ENCODE assay signal across 9 cellular contexts in genomic region chr7:85851571-85852193, GRCh38.
DNase-seq lines count a peak whose midpoint lies in the region; ATAC-seq and TF ChIP-seq lines count a peak whose summit lies in the region.
"Had no signal": no experiment of that assay in that cellular context is flagged by ENCODE, and none has a peak within 500 bp of the region (broad histone marks: within the 10 kb centered on the region; RNA-seq: fewer than 3 reads in every experiment).

No MANE protein-coding gene starts in this region.

- POLR2A ChIA-PET in AG04450 (lab: Yijun Ruan, JAX) = no interaction called here

- no peaks in the 10 kb centered on the region for H3K36me3 ChIP-seq in SK-N-MC (ENCODE audit: insufficient read depth, low read length)

- peak; percentile 56 for TF ChIP-seq CTCF in AG04450 (IDR thresholded peaks at IDR 0.05; ENCODE audit: low read depth, low read length)
- peak; percentile 33 for TF ChIP-seq CTCF in glutamatergic neuron (IDR thresholded peaks at IDR 0.05; ENCODE audit: partially characterized antibody, unreplicated experiment)

- no peaks in the 10 kb centered on the region for H3K36me3 Mint-ChIP-seq in glutamatergic neuron (ENCODE audit: unreplicated experiment)
- H3K36me3 Mint-ChIP-seq: activated naive CD8-positive, alpha-beta T cell treated with anti-CD3 and anti-CD28 coated beads, Interleukin-2, amount 10 ng/mL, durations not matched to agents 7 days and 5 days had no signal

- H3K4me3 ChIP-seq in AG04450 (ENCODE audit: low read depth, low read length) = no peak overlapping the region
- H3K4me3 ChIP-seq in SK-N-MC = no peak overlapping the region

- H3K4me3 Mint-ChIP-seq in glutamatergic neuron (ENCODE audit: unreplicated experiment) = no peak overlapping the region
- H3K4me3 Mint-ChIP-seq: activated naive CD8-positive, alpha-beta T cell treated with anti-CD3 and anti-CD28 coated beads, Interleukin-2, amount 10 ng/mL, durations not matched to agents 7 days and 5 days had no signal

- CTCF ChIA-PET in AG04450 (lab: Charles Lee) = interaction anchor here (0.6 to 2.4 kb wide), 10 partner anchors 14 to 1916 kb away, joined by 3 to 56 read pairs (median 8); no protein-coding TSS in a partner anchor

- no peak overlapping the region for H3K9ac ChIP-seq in SK-N-MC (ENCODE audit: insufficient read length)

- no peak overlapping the region for H3K27ac ChIP-seq in AG04450 (ENCODE audit: low read depth, low read length)
- H3K27ac ChIP-seq in SK-N-MC = no peak overlapping the region

- H3K27ac Mint-ChIP-seq in glutamatergic neuron (ENCODE audit: unreplicated experiment) = no peak overlapping the region
- H3K27ac Mint-ChIP-seq: activated naive CD8-positive, alpha-beta T cell treated with anti-CD3 and anti-CD28 coated beads, Interleukin-2, amount 10 ng/mL, durations not matched to agents 7 days and 5 days had no signal

- H3K9me3 ChIP-seq in AG04450 (ENCODE audit: control insufficient read depth, insufficient read depth, low read length) (no peaks in the 10 kb centered on the region), SK-N-MC (ENCODE audit: low read depth, low read length) (no peaks in the 10 kb centered on the region)

- H3K27me3 Mint-ChIP-seq in glutamatergic neuron (ENCODE audit: unreplicated experiment) = no peaks in the 10 kb centered on the region
- H3K27me3 Mint-ChIP-seq: activated naive CD8-positive, alpha-beta T cell treated with anti-CD3 and anti-CD28 coated beads, Interleukin-2, amount 10 ng/mL, durations not matched to agents 7 days and 5 days had no signal

- H3K9me3 Mint-ChIP-seq in glutamatergic neuron (ENCODE audit: unreplicated experiment) = no peaks in the 10 kb centered on the region
- H3K9me3 Mint-ChIP-seq: activated naive CD8-positive, alpha-beta T cell treated with anti-CD3 and anti-CD28 coated beads, Interleukin-2, amount 10 ng/mL, durations not matched to agents 7 days and 5 days had no signal

- DNase-seq in AG04450 (ENCODE audit: low read depth, low spot score) (peak; percentile 29), SK-N-MC (ENCODE audit: low read depth, low spot score) (peak; percentile 20), glutamatergic neuron (no peak), germinal center (ENCODE audit: low spot score) (no peak), NCI-H2227 (lab: John Stamatoyannopoulos, UW; ENCODE audit: unreplicated experiment) (no peak)
- DNase-seq: activated naive CD8-positive, alpha-beta T cell treated with anti-CD3 and anti-CD28 coated beads, Interleukin-2, amount 10 ng/mL, durations not matched to agents 7 days and 5 days had no signal

- H3K27me3 ChIP-seq in AG04450 (ENCODE audit: control insufficient read depth, insufficient read depth, low read length) = no peaks in the 10 kb centered on the region

- H3K4me1 Mint-ChIP-seq in glutamatergic neuron (ENCODE audit: low read depth, unreplicated experiment) = peaks cover 5% of the 10 kb centered on the region
- H3K4me1 Mint-ChIP-seq: activated naive CD8-positive, alpha-beta T cell treated with anti-CD3 and anti-CD28 coated beads, Interleukin-2, amount 10 ng/mL, durations not matched to agents 7 days and 5 days had no signal

- ATAC-seq in HG03159 (IDR thresholded peaks at IDR 0.05; ENCODE audit: unreplicated experiment) (peak; percentile 44), HG03045 (IDR thresholded peaks at IDR 0.05; ENCODE audit: unreplicated experiment) (no peak), HG03378 (IDR thresholded peaks at IDR 0.05; ENCODE audit: unreplicated experiment) (no peak)

Comparison
In these comparisons a context has a peak if more than half of its experiments do, and no peak if none do; other contexts are left out.
1. DNase-seq: peak in AG04450 (single experiment) and SK-N-MC (single experiment); none in glutamatergic neuron (single experiment), germinal center (single experiment) and NCI-H2227 (single experiment).